ENCODE assay signal across 12 cellular contexts in genomic region chr22:24550028-24550901, GRCh38. TPM values are rescaled to one million over a fixed set of nuclear protein-coding genes. Genes with fewer than 3 reads are reported as not detected.
DNase-seq lines count a peak whose midpoint lies in the region; ATAC-seq, FAIRE-seq and TF ChIP-seq lines count a peak whose summit lies in the region.
"Had no signal": no experiment of that assay in that cellular context is flagged by ENCODE, and none has a peak within 500 bp of the region (broad histone marks: within the 10 kb centered on the region; RNA-seq: fewer than 3 reads in every experiment).

No MANE protein-coding gene starts in this region.

- no peak for ATAC-seq in GM12878

- H3K9ac ChIP-seq in BLaER1 treated with 17β-estradiol and CSF1 and Interleukin-3, amounts not matched to agents 10 nM and 100 nM = peak overlapping the region in 5 of 11 experiments; percentile 12 to 41 (median 27); a peak in 7 of 22 replicates
- H3K9ac ChIP-seq in HUES48 (ENCODE audit: low read depth, low read length) (no peak overlapping the region), GM12878 (ENCODE audit: control insufficient read depth, insufficient read depth, low read length) (no peak overlapping the region)

- H3K4me1 ChIP-seq in BLaER1 treated with 17β-estradiol and CSF1 and Interleukin-3, amounts not matched to agents 10 nM and 100 nM = peaks cover 34 to 54% (median 42%) of the 10 kb centered on the region in 10 experiments
- peaks cover 7% of the 10 kb centered on the region; the same call in 1 of the 2 replicates for H3K4me1 ChIP-seq in HUES48 (ENCODE audit: control insufficient read depth, insufficient read depth, low read length)
- H3K4me1 ChIP-seq in GM12878 (ENCODE audit: control insufficient read depth, insufficient read depth, low read length) = peaks cover 10% of the 10 kb centered on the region

- CTCF ChIA-PET in GM12878 (lab: Yijun Ruan, JAX) (no interaction called here), GM10248 (lab: Yijun Ruan, JAX) (interaction anchor here (1.1 kb wide), 1 partner anchor 29 kb away, joined by 3 read pairs; no protein-coding TSS in a partner anchor)

- in situ Hi-C loops in GM12878 (cut with MboI) = no loop called here

- no peak for FAIRE-seq in GM12878 (lab: Jason Lieb, UNC)
- FAIRE-seq in GM12891 (lab: Jason Lieb, UNC) = no peak

- peaks cover 49 to 74% (median 67%) of the 10 kb centered on the region in 11 experiments for H3K36me3 ChIP-seq in BLaER1 treated with 17β-estradiol and CSF1 and Interleukin-3, amounts not matched to agents 10 nM and 100 nM
- H3K36me3 ChIP-seq in HUES48 (ENCODE audit: control insufficient read depth, insufficient read depth, low read length) (peaks cover 37% of the 10 kb centered on the region), GM12878 (ENCODE audit: control insufficient read depth in 2 of 2, insufficient read depth in 2 of 2, low read length in 1 of 2) (peaks cover 4 to 14% of the 10 kb centered on the region in 2 experiments; a peak in 3 of 4 replicates)

- SMC1A ChIA-PET in GM12878 (lab: Charles Lee; ENCODE audit: uncharacterized antibody, unreplicated experiment) = no interaction called here

- TF ChIP-seq EP300 in GM12878 (IDR thresholded peaks at IDR 0.05; ENCODE audit: borderline replicate concordance in 1 of 2, control insufficient read depth in 1 of 2, low read depth in 2 of 2, low read length in 2 of 2) = no peak

- no peak overlapping the region for H2AFZ ChIP-seq in GM12878 (ENCODE audit: control insufficient read depth, low read depth, low read length)

- peaks cover 69 to 89% (median 85%) of the 10 kb centered on the region in 11 experiments; a peak in 21 of 22 replicates for H4K20me1 ChIP-seq in BLaER1 treated with 17β-estradiol and CSF1 and Interleukin-3, amounts not matched to agents 10 nM and 100 nM
- no peaks in the 10 kb centered on the region for H4K20me1 ChIP-seq in GM12878 (ENCODE audit: control insufficient read depth, insufficient read depth)

- intact Hi-C loops in GM12878 (cut with micrococcal nuclease; ENCODE audit: unreplicated experiment) = no loop called here

- peak overlapping the region in 4 of 11 experiments; percentile 9 to 39 (median 29); a peak in 4 of 22 replicates for H3K27ac ChIP-seq in BLaER1 treated with 17β-estradiol and CSF1 and Interleukin-3, amounts not matched to agents 10 nM and 100 nM
- peak overlapping the region; percentile 10 for H3K27ac ChIP-seq in HUES48 (ENCODE audit: low read depth, low read length)
- no peak overlapping the region for H3K27ac ChIP-seq in GM12878 (ENCODE audit: control insufficient read depth, insufficient read depth)

- no peak overlapping the region for H3K4me3 ChIP-seq in BLaER1 treated with 17β-estradiol and CSF1 and Interleukin-3, amounts not matched to agents 10 nM and 100 nM
- H3K4me3 ChIP-seq in HUES48 (ENCODE audit: low read depth, low read length) (no peak overlapping the region), GM12878 (no peak overlapping the region)

- H3K9me3 ChIP-seq in BLaER1 treated with 17β-estradiol and CSF1 and Interleukin-3, amounts not matched to agents 10 nM and 100 nM (replicated peaks in 1 of 11) = no peaks in the 10 kb centered on the region
- H3K9me3 ChIP-seq in HUES48 (ENCODE audit: control insufficient read depth, insufficient read depth, low read length) = no peaks in the 10 kb centered on the region
- H3K9me3 ChIP-seq in GM12878 (replicated peaks; ENCODE audit: control insufficient read depth, insufficient read depth, low read length) = no peaks in the 10 kb centered on the region

- TF ChIP-seq CTCF in GM12878 (IDR thresholded peaks at IDR 0.05 in 2 of 3, conservative IDR thresholded peaks at IDR 0.05 in 1 of 3; ENCODE audit: control insufficient read depth in 2 of 3, extremely low read depth in 1 of 3, insufficient read depth in 1 of 3, low read depth in 3 of 3, low read length in 3 of 3) (no peak), GM10248 (IDR thresholded peaks at IDR 0.05; ENCODE audit: control extremely low read depth, extremely low read depth, low read depth, missing control alignments) (no peak)

- H3K79me2 ChIP-seq in GM12878 (ENCODE audit: control insufficient read depth, insufficient read depth, low read length) = peaks cover 45% of the 10 kb centered on the region

- H3K27me3 ChIP-seq in BLaER1 treated with 17β-estradiol and CSF1 and Interleukin-3, amounts not matched to agents 10 nM and 100 nM = no peaks in the 10 kb centered on the region
- H3K27me3 ChIP-seq in HUES48 (ENCODE audit: control insufficient read depth, insufficient read depth, low read length) = no peaks in the 10 kb centered on the region
- no peaks in the 10 kb centered on the region for H3K27me3 ChIP-seq in GM12878 (replicated peaks in 1 of 2; ENCODE audit: control insufficient read depth in 2 of 2, insufficient read depth in 2 of 2, low read length in 1 of 2)

- 74% methylated on average over 8 of the region's 8 CpGs for WGBS in GM12878 (ENCODE audit: insufficient coverage, insufficient replicate concordance, low lambda C conversion rate, missing lambda C conversion rate)

- BruUV-seq in GM12878 (replicated peaks; lab: Mats Ljungman, UMichigan) = no TSS peak

- TF ChIP-seq POLR2A in GM12878 (IDR thresholded peaks at IDR 0.05; ENCODE audit: low read depth, low read length) = no peak
- TF ChIP-seq POLR2A in GM12891 (IDR thresholded peaks at IDR 0.05; ENCODE audit: low read depth, low read length) = no peak; the same call in 1 of the 2 replicates

- TF ChIP-seq RAD21 in GM12878 (IDR thresholded peaks at IDR 0.05; ENCODE audit: insufficient read depth, low read depth, low read length) = no peak

- DNase-seq in GM12878 (ENCODE audit: low read depth, low spot score) (no peak), mucosa of gallbladder (ENCODE audit: low spot score) (peak; percentile 89), GM12891 (ENCODE audit: insufficient read length, low spot score) (no peak), GM10248 (ENCODE audit: extremely low spot score) (no peak), cerebellum (ENCODE audit: low spot score) (no peak)
- no peak for DNase-seq in stimulated activated CD4-positive, alpha-beta T cell treated with anti-CD3 and anti-CD28 coated beads, Interleukin-1b, Interleukin-23, amount 100 ng/mL, for 48 hours
- DNase-seq: COR-L47; stimulated activated CD4-positive, alpha-beta T cell treated with anti-CD3 and anti-CD28 coated beads, Interleukin-4, amount 100 ng/mL, for 24 hours had no signal

- RAD21 ChIA-PET in GM12878 (lab: Charles Lee; ENCODE audit: unreplicated experiment) = no interaction called here

- POLR2A ChIA-PET in GM12878 (lab: Charles Lee) = interaction anchor here (0.6 kb wide), 1 partner anchor 251 kb away, joined by 3 read pairs; no protein-coding TSS in a partner anchor
- POLR2A ChIA-PET in GM10248 (lab: Yijun Ruan, JAX) = interaction anchor here (0.5 kb wide), 1 partner anchor 10 kb away, joined by 3 read pairs; no protein-coding TSS in a partner anchor

- peak overlapping the region in 6 of 11 experiments; percentile 7 to 71 (median 36); a peak in 9 of 22 replicates for H3K4me2 ChIP-seq in BLaER1 treated with 17β-estradiol and CSF1 and Interleukin-3, amounts not matched to agents 10 nM and 100 nM
- no peak overlapping the region for H3K4me2 ChIP-seq in GM12878 (ENCODE audit: control insufficient read depth, insufficient read depth)

RNA-seq across cellular contexts. Expression of gene GUCD1, which starts 4.7 kb away (rescaled TPM):
- total RNA-seq in GM12878 (2013; cell fraction: nucleolus; rRNA removed) = 33.2 and 34.3 TPM in 2 replicates
- total RNA-seq in GM12878 (2014; rRNA removed) (170 and 177 TPM in 2 replicates), GM12878 (2014; rRNA removed; fragmentation: Illumina TruSeq; extraction: Trizol) (81.7 and 82.2 TPM in 2 replicates), GM12878 (2021) (126 and 127 TPM in 2 replicates), mucosa of gallbladder (201 TPM), cerebellum (39.1 TPM)
- 65.3 TPM for polyA plus RNA-seq in GM12878 (2011; ENCODE audit: low read depth)
- polyA plus RNA-seq in GM12878 (2011; rRNA removed) (57.4 and 87.1 TPM in 2 replicates), GM12878 (2014; fragmentation: Illumina TruSeq; extraction: Trizol) (65.0 and 89.3 TPM in 2 replicates), GM12878 (2014; fragmentation: Nextera tagmentation; extraction: Ambion mirVana) (10 to 100 TPM; 57.8 to 96.9 TPM), GM12878 (2014; rRNA removed) (136 and 145 TPM in 2 replicates), GM12878 (2016; fragmentation: Nextera tagmentation; extraction: Ambion mirVana) (10 to 100 TPM; 56.0 to 71.2 TPM)
- 128 and 167 TPM in 2 replicates for polyA plus RNA-seq in GM12878 (2011; cell fraction: cytosol; rRNA removed)
- polyA plus RNA-seq in GM12878 (2011; cell fraction: nucleus; rRNA removed) = 69.8 and 82.1 TPM in 2 replicates
- polyA plus RNA-seq in GM12878 (2012) = 80.9 and 87.1 TPM in 2 replicates
- 126 and 176 TPM in 2 replicates for polyA minus RNA-seq in GM12878 (2011; rRNA and poly(A)+ RNA removed)
- polyA minus RNA-seq in GM12878 (2011; cell fraction: cytosol; rRNA and poly(A)+ RNA removed) = 67.6 and 74.1 TPM in 2 replicates
- 20.8 and 41.9 TPM in 2 replicates for polyA minus RNA-seq in GM12878 (2011; cell fraction: nucleus; rRNA and poly(A)+ RNA removed)
- 60.7 TPM for polyA plus RNA-seq in GM12891 (2012; ENCODE audit: low read depth, missing spikeins)

RNA-seq across cellular contexts. Expression of gene SNRPD3, which starts 5.5 kb away (rescaled TPM):
- total RNA-seq in GM12878 (2013; cell fraction: nucleolus; rRNA removed) = 108 and 115 TPM in 2 replicates
- 175 and 179 TPM in 2 replicates for total RNA-seq in GM12878 (2014; rRNA removed)
- total RNA-seq in GM12878 (2014; rRNA removed; fragmentation: Illumina TruSeq; extraction: Trizol) = 254 and 257 TPM in 2 replicates
- 111 and 112 TPM in 2 replicates for total RNA-seq in GM12878 (2021)
- 44.6 TPM for polyA plus RNA-seq in GM12878 (2011; ENCODE audit: low read depth)
- 68.4 and 121 TPM in 2 replicates for polyA plus RNA-seq in GM12878 (2011; rRNA removed)
- 214 and 250 TPM in 2 replicates for polyA plus RNA-seq in GM12878 (2011; cell fraction: cytosol; rRNA removed)
- polyA plus RNA-seq in GM12878 (2011; cell fraction: nucleus; rRNA removed) = 76.5 and 82.6 TPM in 2 replicates
- 121 and 175 TPM in 2 replicates for polyA plus RNA-seq in GM12878 (2012)
- polyA plus RNA-seq in GM12878 (2014; fragmentation: Illumina TruSeq; extraction: Trizol) = 324 and 433 TPM in 2 replicates
- 100 to 1,000 TPM; 244 to 258 TPM for polyA plus RNA-seq in GM12878 (2014; fragmentation: Nextera tagmentation; extraction: Ambion mirVana)
- 197 and 228 TPM in 2 replicates for polyA plus RNA-seq in GM12878 (2014; rRNA removed)
- polyA plus RNA-seq in GM12878 (2016; fragmentation: Nextera tagmentation; extraction: Ambion mirVana) = 100 to 1,000 TPM; 240 to 251 TPM
- 175 and 182 TPM in 2 replicates for polyA minus RNA-seq in GM12878 (2011; rRNA and poly(A)+ RNA removed)
- 36.2 and 58.3 TPM in 2 replicates for polyA minus RNA-seq in GM12878 (2011; cell fraction: cytosol; rRNA and poly(A)+ RNA removed)
- 57.3 and 92.8 TPM in 2 replicates for polyA minus RNA-seq in GM12878 (2011; cell fraction: nucleus; rRNA and poly(A)+ RNA removed)
- 98.3 TPM for total RNA-seq in mucosa of gallbladder
- 167 TPM for polyA plus RNA-seq in GM12891 (2012; ENCODE audit: low read depth, missing spikeins)
- total RNA-seq in cerebellum = 121 TPM

RNA-seq across cellular contexts. Expression of gene LRRC75B, which starts 42.6 kb away (rescaled TPM):
- total RNA-seq in GM12878 (2013; cell fraction: nucleolus; rRNA removed) = 4.9 and 5.6 TPM in 2 replicates
- total RNA-seq in GM12878 (2014; rRNA removed) (0.11 TPM in 2 replicates), GM12878 (2014; rRNA removed; fragmentation: Illumina TruSeq; extraction: Trizol) (0.09 and 0.18 TPM in 2 replicates), GM12878 (2021) (0.24 and 0.26 TPM in 2 replicates), mucosa of gallbladder (49.4 TPM), cerebellum (10.8 TPM)
- 0.50 TPM for polyA plus RNA-seq in GM12878 (2011; ENCODE audit: low read depth)
- polyA plus RNA-seq in GM12878 (2011; rRNA removed) (0.68 and 0.98 TPM in 2 replicates), GM12878 (2014; fragmentation: Illumina TruSeq; extraction: Trizol) (0.09 TPM in 1 of 2 replicates, not detected in the other), GM12878 (2014; fragmentation: Nextera tagmentation; extraction: Ambion mirVana) (not detected), GM12878 (2014; rRNA removed) (0.56 and 0.66 TPM in 2 replicates), GM12878 (2016; fragmentation: Nextera tagmentation; extraction: Ambion mirVana) (under 1 TPM in 1 of 2 experiments, not detected in 1; 0.10 TPM)
- 1.5 and 1.8 TPM in 2 replicates for polyA plus RNA-seq in GM12878 (2011; cell fraction: cytosol; rRNA removed)
- 10.7 and 12.9 TPM in 2 replicates for polyA plus RNA-seq in GM12878 (2011; cell fraction: nucleus; rRNA removed)
- polyA plus RNA-seq in GM12878 (2012) = 0.84 and 1.2 TPM in 2 replicates
- polyA minus RNA-seq in GM12878 (2011; rRNA and poly(A)+ RNA removed) = 0.22 and 1.1 TPM in 2 replicates
- not detected in 2 replicates for polyA minus RNA-seq in GM12878 (2011; cell fraction: cytosol; rRNA and poly(A)+ RNA removed)
- 0.67 and 0.73 TPM in 2 replicates for polyA minus RNA-seq in GM12878 (2011; cell fraction: nucleus; rRNA and poly(A)+ RNA removed)
- 1.5 TPM for polyA plus RNA-seq in GM12891 (2012; ENCODE audit: low read depth, missing spikeins)

RNA-seq across cellular contexts. Expression of gene GGT1, which starts 52.7 kb away (rescaled TPM):
- total RNA-seq in GM12878 (2013; cell fraction: nucleolus; rRNA removed) = 37.5 and 48.1 TPM in 2 replicates
- 8.0 and 8.4 TPM in 2 replicates for total RNA-seq in GM12878 (2014; rRNA removed)
- 4.1 and 5.0 TPM in 2 replicates for total RNA-seq in GM12878 (2014; rRNA removed; fragmentation: Illumina TruSeq; extraction: Trizol)
- 11.8 and 13.9 TPM in 2 replicates for total RNA-seq in GM12878 (2021)
- 3.7 TPM for polyA plus RNA-seq in GM12878 (2011; ENCODE audit: low read depth)
- polyA plus RNA-seq in GM12878 (2011; rRNA removed) = 8.5 and 26.6 TPM in 2 replicates
- 30.9 and 43.3 TPM in 2 replicates for polyA plus RNA-seq in GM12878 (2011; cell fraction: cytosol; rRNA removed)
- polyA plus RNA-seq in GM12878 (2011; cell fraction: nucleus; rRNA removed) = 92.0 and 98.4 TPM in 2 replicates
- 10.6 and 11.7 TPM in 2 replicates for polyA plus RNA-seq in GM12878 (2012)
- 2.1 and 7.4 TPM in 2 replicates for polyA plus RNA-seq in GM12878 (2014; fragmentation: Illumina TruSeq; extraction: Trizol)
- 1 to 10 TPM in 1 of 2 experiments, under 1 TPM in 1; 0.47 to 1.4 TPM for polyA plus RNA-seq in GM12878 (2014; fragmentation: Nextera tagmentation; extraction: Ambion mirVana)
- 11.3 and 11.6 TPM in 2 replicates for polyA plus RNA-seq in GM12878 (2014; rRNA removed)
- polyA plus RNA-seq in GM12878 (2016; fragmentation: Nextera tagmentation; extraction: Ambion mirVana) = 10 to 100 TPM; 10.2 to 14.8 TPM
- 17.8 and 38.4 TPM in 2 replicates for polyA minus RNA-seq in GM12878 (2011; rRNA and poly(A)+ RNA removed)
- 17.9 and 19.4 TPM in 2 replicates for polyA minus RNA-seq in GM12878 (2011; cell fraction: cytosol; rRNA and poly(A)+ RNA removed)
- polyA minus RNA-seq in GM12878 (2011; cell fraction: nucleus; rRNA and poly(A)+ RNA removed) = 14.3 and 17.7 TPM in 2 replicates
- 208 TPM for total RNA-seq in mucosa of gallbladder
- polyA plus RNA-seq in GM12891 (2012; ENCODE audit: low read depth, missing spikeins) = 36.6 TPM
- total RNA-seq in cerebellum = 4.9 TPM

RNA-seq across cellular contexts. Expression of gene UPB1, which starts 55.1 kb away (rescaled TPM):
- 39.2 and 39.8 TPM in 2 replicates for total RNA-seq in GM12878 (2013; cell fraction: nucleolus; rRNA removed)
- total RNA-seq in GM12878 (2014; rRNA removed) (2.5 and 2.8 TPM in 2 replicates), GM12878 (2014; rRNA removed; fragmentation: Illumina TruSeq; extraction: Trizol) (3.4 and 3.5 TPM in 2 replicates), GM12878 (2021) (3.3 and 3.9 TPM in 2 replicates), mucosa of gallbladder (0.83 TPM), cerebellum (0.45 TPM)
- polyA plus RNA-seq in GM12878 (2011; ENCODE audit: low read depth) = 1.8 TPM
- polyA plus RNA-seq in GM12878 (2011; rRNA removed) (20.5 and 20.6 TPM in 2 replicates), GM12878 (2014; fragmentation: Illumina TruSeq; extraction: Trizol) (2.6 and 2.8 TPM in 2 replicates), GM12878 (2014; fragmentation: Nextera tagmentation; extraction: Ambion mirVana) (1 to 10 TPM; 2.9 to 4.5 TPM), GM12878 (2014; rRNA removed) (3.4 and 3.5 TPM in 2 replicates), GM12878 (2016; fragmentation: Nextera tagmentation; extraction: Ambion mirVana) (1 to 10 TPM in 1 of 2 experiments, under 1 TPM in 1; 0.89 to 1.2 TPM)
- polyA plus RNA-seq in GM12878 (2011; cell fraction: cytosol; rRNA removed) = 12.1 and 14.3 TPM in 2 replicates
- polyA plus RNA-seq in GM12878 (2011; cell fraction: nucleus; rRNA removed) = 19.0 and 30.2 TPM in 2 replicates
- 1.8 and 3.0 TPM in 2 replicates for polyA plus RNA-seq in GM12878 (2012)
- 10.8 and 11.0 TPM in 2 replicates for polyA minus RNA-seq in GM12878 (2011; rRNA and poly(A)+ RNA removed)
- polyA minus RNA-seq in GM12878 (2011; cell fraction: cytosol; rRNA and poly(A)+ RNA removed) = 3.3 and 3.6 TPM in 2 replicates
- polyA minus RNA-seq in GM12878 (2011; cell fraction: nucleus; rRNA and poly(A)+ RNA removed) = 6.9 and 8.1 TPM in 2 replicates
- 7.6 TPM for polyA plus RNA-seq in GM12891 (2012; ENCODE audit: low read depth, missing spikeins)
- total RNA-seq: LHCN-M2, myocyte had no signal
